ENCODE assay signal across 18 cellular contexts in the genomic region with DNA sequence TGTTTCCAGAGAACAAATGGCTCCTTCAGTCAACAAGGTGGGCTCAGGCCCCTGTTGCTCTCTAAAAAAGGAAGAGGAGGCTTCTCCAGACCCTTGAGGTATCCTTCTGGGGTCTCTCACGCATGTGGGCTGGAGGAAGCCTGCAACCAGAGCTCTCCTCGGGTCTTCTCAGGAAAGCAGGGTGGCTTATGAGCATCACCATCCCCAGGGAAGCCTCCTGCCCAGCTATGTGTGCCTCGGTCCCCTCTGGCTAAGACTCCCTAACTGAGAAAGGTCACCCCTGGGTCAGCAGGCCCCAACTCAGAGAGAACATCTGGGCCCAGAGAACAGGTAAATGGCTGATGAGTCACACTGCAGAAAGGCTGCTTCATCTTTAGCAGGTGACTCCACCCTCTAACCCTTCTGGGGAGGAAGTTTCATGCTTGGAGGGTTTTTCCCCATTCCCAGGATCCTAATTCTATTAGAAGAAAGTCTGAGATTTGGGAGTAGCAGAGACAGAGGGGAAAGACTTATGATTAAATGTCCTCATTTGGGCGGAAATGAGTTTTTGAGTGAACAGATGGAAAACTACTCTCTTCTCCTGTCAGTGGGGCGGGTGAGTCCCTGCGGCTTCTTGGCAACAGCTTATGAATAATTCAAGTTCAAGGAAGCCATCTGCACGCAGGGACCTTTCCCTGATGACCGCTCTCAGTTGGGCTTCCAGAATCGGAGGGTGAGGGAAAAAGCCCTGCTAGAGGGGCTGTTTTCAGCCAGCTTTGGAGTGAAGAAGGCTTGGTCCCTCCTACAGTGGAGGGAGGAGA. TPM values are rescaled to one million over a fixed set of nuclear protein-coding genes. Genes with fewer than 3 reads are reported as not detected.
DNase-seq lines count a peak whose midpoint lies in the region; ATAC-seq and TF ChIP-seq lines count a peak whose summit lies in the region.
"Had no signal": no experiment of that assay in that cellular context is flagged by ENCODE, and none has a peak within 500 bp of the region (broad histone marks: within the 10 kb centered on the region; RNA-seq: fewer than 3 reads in every experiment).

No MANE protein-coding gene starts in this region.

- H3K4me3 ChIP-seq in left ventricle myocardium inferior: no peak overlapping the region
- no peak overlapping the region for H3K4me3 ChIP-seq in skeletal muscle tissue (ENCODE audit: low read length in 3 of 3)
- H3K4me3 ChIP-seq in thyroid gland (replicated peaks in 1 of 3): no peak overlapping the region
- H3K4me3 ChIP-seq: suprapubic skin had no signal

- H3K14ac ChIP-seq in H9 (ENCODE audit: insufficient read depth, low read length): no peak overlapping the region

- no peaks in the 10 kb centered on the region for H3K79me2 ChIP-seq in H9 (ENCODE audit: insufficient read depth, low read length)

- no peak overlapping the region for H2AFZ ChIP-seq in H9 (ENCODE audit: low read length)

- DNase-seq in H9 (peak; percentile 18), cerebellar nuclear complex (lab: John Stamatoyannopoulos, UW) (peak; percentile 9 to 15), left ventricle myocardium inferior (no peak), thyroid gland (no peak), COLO829 (ENCODE audit: low spot score) (no peak)
- DNase-seq: activated CD4-positive, alpha-beta T cell treated with anti-CD3 and anti-CD28 coated beads, Interleukin-2, amount 50 U/mL, for 4 hours; activated naive CD4-positive, alpha-beta T cell treated with anti-CD3 and anti-CD28 coated beads for 36 hours; activated T-cell treated with anti-CD3 and anti-CD28 coated beads, Interleukin-2, amount 50 U/mL, for 1 hour; anterior cingulate cortex; EL; kidney glomerular epithelial cell; midbrain; NCI-H1105 had no signal

- no peak overlapping the region for H4K8ac ChIP-seq in H9 (replicated peaks; ENCODE audit: insufficient read length, low read depth, low read length)

- H3K36me3 Mint-ChIP-seq in H9 (ENCODE audit: insufficient read depth in 1 of 3, low read depth in 3 of 3): no peaks in the 10 kb centered on the region; a peak in 1 of 7 replicates

- no peak overlapping the region for H2BK5ac ChIP-seq in H9 (ENCODE audit: insufficient read length, low read length)

- TF ChIP-seq POLR2A in thyroid gland (IDR thresholded peaks at IDR 0.05): no peak

- peaks cover 0 to 5% of the 10 kb centered on the region in 2 experiments; a peak in 3 of 5 replicates for H3K9me3 Mint-ChIP-seq in H9
- H3K9me3 Mint-ChIP-seq: activated naive CD4-positive, alpha-beta T cell treated with anti-CD3 and anti-CD28 coated beads for 36 hours; T-helper 2 cell treated with Interferon-gamma antibody and Interleukin-4, amounts not matched to agents 5 μg/mL and 100 μg/mL, for 36 hours had no signal

- no peak overlapping the region for H2BK20ac ChIP-seq in H9 (ENCODE audit: low read depth, low read length, poor library complexity, severe bottlenecking)

- WGBS in H9 (ENCODE audit: extremely low coverage, insufficient read length, low lambda C conversion rate): no CpG with 5 or more reads among the region's 9 CpGs
- 80 to 90% methylated on average over 8 to 9 of the region's 9 CpGs for WGBS in thyroid gland, 2 donors

- no peaks in the 10 kb centered on the region for H3K27me3 ChIP-seq in H9 (ENCODE audit: insufficient read depth, low read length)
- H3K27me3 ChIP-seq in left ventricle myocardium inferior (ENCODE audit: low read depth): no peaks in the 10 kb centered on the region
- no peaks in the 10 kb centered on the region for H3K27me3 ChIP-seq in skeletal muscle tissue (ENCODE audit: control insufficient read depth in 3 of 3, insufficient read depth in 3 of 3, low read length in 3 of 3)
- no peaks in the 10 kb centered on the region for H3K27me3 ChIP-seq in thyroid gland
- H3K27me3 ChIP-seq: suprapubic skin had no signal

- H3K9me3 ChIP-seq in H9 (ENCODE audit: control insufficient read depth, low read depth, low read length): no peaks in the 10 kb centered on the region
- peaks cover 5% of the 10 kb centered on the region for H3K9me3 ChIP-seq in left ventricle myocardium inferior (replicated peaks)
- H3K9me3 ChIP-seq in skeletal muscle tissue (ENCODE audit: control insufficient read depth in 3 of 3, low read length in 3 of 3): no peaks in the 10 kb centered on the region
- H3K9me3 ChIP-seq in thyroid gland: no peaks in the 10 kb centered on the region
- H3K9me3 ChIP-seq: suprapubic skin had no signal

- no peak overlapping the region for H3K23ac ChIP-seq in H9 (ENCODE audit: insufficient read length, low read depth, low read length)

- H3K27ac ChIP-seq in H9 (ENCODE audit: insufficient read length, low read depth, low read length) (no peak overlapping the region), left ventricle myocardium inferior (replicated peaks) (peak overlapping the region; percentile 77), skeletal muscle tissue (ENCODE audit: low read depth, low read length) (peak overlapping the region; percentile 25), thyroid gland (no peak overlapping the region)
- H3K27ac ChIP-seq: suprapubic skin had no signal

- no peak overlapping the region for H4K91ac ChIP-seq in H9 (ENCODE audit: insufficient read length, low read depth, low read length)

- no peak overlapping the region for H3K27ac Mint-ChIP-seq in H9
- H3K27ac Mint-ChIP-seq: activated naive CD4-positive, alpha-beta T cell treated with anti-CD3 and anti-CD28 coated beads for 36 hours; T-helper 2 cell treated with Interferon-gamma antibody and Interleukin-4, amounts not matched to agents 5 μg/mL and 100 μg/mL, for 36 hours had no signal

- TF ChIP-seq CTCF in H9 (conservative IDR thresholded peaks at IDR 0.05): no peak
- no peak for TF ChIP-seq CTCF in left ventricle myocardium inferior (IDR thresholded peaks at IDR 0.05; ENCODE audit: borderline replicate concordance)
- no peak for TF ChIP-seq CTCF in thyroid gland (IDR thresholded peaks at IDR 0.05)

- no peak overlapping the region for H2BK120ac ChIP-seq in H9 (ENCODE audit: low read depth, low read length, poor library complexity, severe bottlenecking)

- H3K23me2 ChIP-seq in H9 (ENCODE audit: insufficient read length, low read depth, low read length, poor library complexity, severe bottlenecking): no peaks in the 10 kb centered on the region

- intact Hi-C loops in left ventricle myocardium inferior (cut with micrococcal nuclease): no loop called here
- intact Hi-C loops in thyroid gland (cut with DNase I): loop anchor here (10.0 kb wide), 1 partner anchor 126 kb away; no protein-coding TSS in a partner anchor

- H2BK12ac ChIP-seq in H9 (ENCODE audit: insufficient read length, low read depth, low read length): no peak overlapping the region

- H4K5ac ChIP-seq in H9 (ENCODE audit: insufficient read length, low read depth, low read length): no peak overlapping the region

- peaks cover 5% of the 10 kb centered on the region in 2 experiments; a peak in 2 of 4 replicates for H3K4me1 Mint-ChIP-seq in H9
- H3K4me1 Mint-ChIP-seq: neural crest cell had no signal

- no peak for ATAC-seq in HG03342 (IDR thresholded peaks at IDR 0.05; ENCODE audit: unreplicated experiment)

- no peak overlapping the region for H2AK5ac ChIP-seq in H9 (ENCODE audit: insufficient read length, low read length)

- H3K4me1 ChIP-seq in H9 (ENCODE audit: insufficient read depth, low read length): peaks cover 6% of the 10 kb centered on the region
- H3K4me1 ChIP-seq in left ventricle myocardium inferior: peaks cover 34% of the 10 kb centered on the region
- H3K4me1 ChIP-seq in skeletal muscle tissue (ENCODE audit: control insufficient read depth in 3 of 3, insufficient read depth in 3 of 3, low read length in 3 of 3): peaks cover 17 to 18% (median 18%) of the 10 kb centered on the region in 3 donors
- peaks cover 0 to 6% of the 10 kb centered on the region in 2 donors for H3K4me1 ChIP-seq in thyroid gland

- H3K56ac ChIP-seq in H9 (ENCODE audit: insufficient read length, low read depth, low read length): no peak overlapping the region

- peaks cover 6% of the 10 kb centered on the region; the same call in 1 of the 2 replicates for H3K27me3 Mint-ChIP-seq in H9 (ENCODE audit: low read depth)

- H2BK15ac ChIP-seq in H9 (ENCODE audit: low read depth, low read length): no peak overlapping the region

- no peak overlapping the region for H3T11ph ChIP-seq in H9 (ENCODE audit: low read length)

- no peak overlapping the region for H3K4me3 Mint-ChIP-seq in H9
- H3K4me3 Mint-ChIP-seq: activated naive CD4-positive, alpha-beta T cell treated with anti-CD3 and anti-CD28 coated beads for 36 hours; neural crest cell; T-helper 2 cell treated with Interferon-gamma antibody and Interleukin-4, amounts not matched to agents 5 μg/mL and 100 μg/mL, for 36 hours had no signal

- no peak overlapping the region for H3K9ac ChIP-seq in H9 (ENCODE audit: extremely low read depth, insufficient read length, low read length)
- peak overlapping the region in 1 of 3 donors; percentile 56 for H3K9ac ChIP-seq in skeletal muscle tissue (ENCODE audit: low read depth in 1 of 3, low read length in 3 of 3)

- H4K20me1 ChIP-seq in H9 (ENCODE audit: control insufficient read depth, insufficient read depth, insufficient read length): no peaks in the 10 kb centered on the region

- H3K4ac ChIP-seq in H9 (ENCODE audit: low read depth, low read length): no peak overlapping the region

- no peak overlapping the region for H3K4me2 ChIP-seq in H9 (ENCODE audit: insufficient read depth, insufficient read length, low read length)

- H3K36me3 ChIP-seq in left ventricle myocardium inferior (no peaks in the 10 kb centered on the region), skeletal muscle tissue (ENCODE audit: control insufficient read depth in 3 of 3, insufficient read depth in 3 of 3, low read length in 3 of 3) (no peaks in the 10 kb centered on the region), thyroid gland (no peaks in the 10 kb centered on the region)
- H3K36me3 ChIP-seq: suprapubic skin had no signal

- H3K18ac ChIP-seq in H9 (ENCODE audit: insufficient read length, low read depth, low read length): no peak overlapping the region

- H3K79me1 ChIP-seq in H9 (ENCODE audit: insufficient read depth, low read depth, low read length, poor library complexity, severe bottlenecking): no peaks in the 10 kb centered on the region

RNA-seq across cellular contexts. Expression of a gene that starts 41.9 kb away (rescaled TPM):
- total RNA-seq in H9 (2021) (3.2 and 4.7 TPM in 2 replicates), left ventricle myocardium inferior (43.4 TPM), skeletal muscle tissue (204 TPM), thyroid gland (10 to 100 TPM; 19.6 to 55.9 (median 38.5) TPM)
- total RNA-seq: activated naive CD4-positive, alpha-beta T cell treated with anti-CD3 and anti-CD28 coated beads for 36 hours had no signal

Comparison
In these comparisons a context has a peak if more than half of its experiments do, and no peak if none do; other contexts are left out.
1. DNase-seq: peak in H9 (single experiment) and cerebellar nuclear complex (2 of 2); none in left ventricle myocardium inferior (single experiment), thyroid gland (0 of 2) and COLO829 (single experiment).
2. H3K27ac ChIP-seq: peak in left ventricle myocardium inferior (single experiment) and skeletal muscle tissue (single experiment); none in H9 (single experiment) and thyroid gland (0 of 3).